22 cellular contexts compared by ENCODE assay signal in genomic region chr9:111501648-111502047, GRCh38.
"Had no signal": no experiment of that assay in that cellular context is flagged by ENCODE, and none has a peak within 500 bp of the region (broad histone marks: within the 10 kb centered on the region; RNA-seq: fewer than 3 reads in every experiment).

No MANE protein-coding gene starts in this region.

- H3K27me3 ChIP-seq: esophagus muscularis mucosa, gastrocnemius medialis, heart right ventricle, neural progenitor cell, pancreas, tibial artery, upper lobe of left lung, uterus had no signal

- H3K9ac ChIP-seq: neural progenitor cell had no signal

- H3K4me3 Mint-ChIP-seq: effector memory CD8-positive, alpha-beta T cell; natural killer cell treated with Interleukin-12 subunit alpha and Interleukin-12 subunit beta and Interleukin-15 and Interleukin-18, amount 100 ng/mL, for 72 hours; neural progenitor cell; stimulated activated effector memory CD8-positive, alpha-beta T cell treated with anti-CD3 and anti-CD28 coated beads, Interleukin-12 subunit alpha, Interleukin-12 subunit beta, amount 100 ng/mL, for 72 hours had no signal

- DNase-seq: effector memory CD8-positive, alpha-beta T cell; gastrocnemius medialis; heart right ventricle; hypothalamus; kidney glomerular epithelial cell; mucosa of descending colon; occipital lobe; right cardiac atrium; stimulated activated CD4-positive, alpha-beta T cell treated with anti-CD3 and anti-CD28 coated beads, Interleukin-4, amount 100 ng/mL, for 1 hour; stimulated activated CD8-positive, alpha-beta memory T cell treated with anti-CD3 and anti-CD28 coated beads, Interleukin-4, amount 100 ng/mL, for 48 hours; stimulated activated naive CD8-positive, alpha-beta T cell treated with anti-CD3 and anti-CD28 coated beads, Interleukin-15, Interleukin-2, amounts not matched to agents 100 U/mL and 50 U/mL, for 24 hours; tibial artery; uterus had no signal

- H3K4me2 ChIP-seq: neural progenitor cell had no signal

- H3K36me3 ChIP-seq: esophagus muscularis mucosa, gastrocnemius medialis, heart right ventricle, neural progenitor cell, pancreas, tibial artery, upper lobe of left lung, uterus had no signal

- FAIRE-seq: islet of Langerhans, pancreas had no signal

- H3K4me1 Mint-ChIP-seq: stimulated activated effector memory CD8-positive, alpha-beta T cell treated with anti-CD3 and anti-CD28 coated beads, Interleukin-12 subunit alpha, Interleukin-12 subunit beta, amount 100 ng/mL, for 72 hours had no signal

- H2AFZ ChIP-seq: neural progenitor cell had no signal

- H3K27ac Mint-ChIP-seq: effector memory CD8-positive, alpha-beta T cell; natural killer cell treated with Interleukin-12 subunit alpha and Interleukin-12 subunit beta and Interleukin-15 and Interleukin-18, amount 100 ng/mL, for 72 hours; neural progenitor cell; progenitor cell of endocrine pancreas; stimulated activated effector memory CD8-positive, alpha-beta T cell treated with anti-CD3 and anti-CD28 coated beads, Interleukin-12 subunit alpha, Interleukin-12 subunit beta, amount 100 ng/mL, for 72 hours had no signal

- H3K4me1 ChIP-seq: esophagus muscularis mucosa, gastrocnemius medialis, heart right ventricle, neural progenitor cell, pancreas, tibial artery, upper lobe of left lung, uterus had no signal

- H3K27ac ChIP-seq: epithelial cell of prostate, esophagus muscularis mucosa, gastrocnemius medialis, heart right ventricle, neural progenitor cell, pancreas, tibial artery, upper lobe of left lung, uterus had no signal

- H3K36me3 Mint-ChIP-seq: natural killer cell treated with Interleukin-12 subunit alpha and Interleukin-12 subunit beta and Interleukin-15 and Interleukin-18, amount 100 ng/mL, for 72 hours; neural progenitor cell; stimulated activated effector memory CD8-positive, alpha-beta T cell treated with anti-CD3 and anti-CD28 coated beads, Interleukin-12 subunit alpha, Interleukin-12 subunit beta, amount 100 ng/mL, for 72 hours had no signal

- H3K4me3 ChIP-seq: esophagus muscularis mucosa, gastrocnemius medialis, heart right ventricle, mucosa of descending colon, neural progenitor cell, pancreas, tibial artery, upper lobe of left lung, uterus had no signal

- ATAC-seq: effector memory CD8-positive, alpha-beta T cell; gastrocnemius medialis; mucosa of descending colon; pancreas; right cardiac atrium; stimulated activated effector memory CD8-positive, alpha-beta T cell treated with anti-CD3 and anti-CD28 coated beads, Interleukin-12 subunit alpha, Interleukin-12 subunit beta, amount 100 ng/mL, for 72 hours had no signal

- H3K9me3 ChIP-seq: esophagus muscularis mucosa, gastrocnemius medialis, heart right ventricle, mucosa of descending colon, pancreas, tibial artery, upper lobe of left lung, uterus had no signal

- H3K9me3 Mint-ChIP-seq: effector memory CD8-positive, alpha-beta T cell; natural killer cell treated with Interleukin-12 subunit alpha and Interleukin-12 subunit beta and Interleukin-15 and Interleukin-18, amount 100 ng/mL, for 72 hours; neural progenitor cell; stimulated activated effector memory CD8-positive, alpha-beta T cell treated with anti-CD3 and anti-CD28 coated beads, Interleukin-12 subunit alpha, Interleukin-12 subunit beta, amount 100 ng/mL, for 72 hours had no signal
